Comparison of ENCODE assay signal across 1 cellular context in genomic region chr2:201168496-201168895, GRCh38. TPM values are rescaled to one million over a fixed set of nuclear protein-coding genes. Genes with fewer than 3 reads are reported as not detected.
"Had no signal": no experiment of that assay in that cellular context is flagged by ENCODE, and none has a peak within 500 bp of the region (broad histone marks: within the 10 kb centered on the region; RNA-seq: fewer than 3 reads in every experiment).

No MANE protein-coding gene starts in this region.

RNA-seq across cellular contexts. Expression of gene CASP10, which starts 14.4 kb away (rescaled TPM):
- polyA plus RNA-seq: neural cell had no signal
